1 cellular context compared by ENCODE assay signal in genomic region chrX:30971761-30972603, GRCh38.
TF ChIP-seq lines count a peak whose summit lies in the region.

No MANE protein-coding gene starts in this region.

TF ChIP-seq in H1, 55 proteins besides CTCF, POLR2A, EP300 and RAD21 (continued from another document):
- TF ChIP-seq, protein P1, sequence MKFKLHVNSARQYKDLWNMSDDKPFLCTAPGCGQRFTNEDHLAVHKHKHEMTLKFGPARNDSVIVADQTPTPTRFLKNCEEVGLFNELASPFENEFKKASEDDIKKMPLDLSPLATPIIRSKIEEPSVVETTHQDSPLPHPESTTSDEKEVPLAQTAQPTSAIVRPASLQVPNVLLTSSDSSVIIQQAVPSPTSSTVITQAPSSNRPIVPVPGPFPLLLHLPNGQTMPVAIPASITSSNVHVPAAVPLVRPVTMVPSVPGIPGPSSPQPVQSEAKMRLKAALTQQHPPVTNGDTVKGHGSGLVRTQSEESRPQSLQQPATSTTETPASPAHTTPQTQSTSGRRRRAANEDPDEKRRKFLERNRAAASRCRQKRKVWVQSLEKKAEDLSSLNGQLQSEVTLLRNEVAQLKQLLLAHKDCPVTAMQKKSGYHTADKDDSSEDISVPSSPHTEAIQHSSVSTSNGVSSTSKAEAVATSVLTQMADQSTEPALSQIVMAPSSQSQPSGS (IDR thresholded peaks at IDR 0.05; ENCODE audit: low read length), result no peak
TF ChIP-seq in H1: peak in this region for 2.
